Comparison of ENCODE assay signal across 11 cellular contexts in the genomic region with DNA sequence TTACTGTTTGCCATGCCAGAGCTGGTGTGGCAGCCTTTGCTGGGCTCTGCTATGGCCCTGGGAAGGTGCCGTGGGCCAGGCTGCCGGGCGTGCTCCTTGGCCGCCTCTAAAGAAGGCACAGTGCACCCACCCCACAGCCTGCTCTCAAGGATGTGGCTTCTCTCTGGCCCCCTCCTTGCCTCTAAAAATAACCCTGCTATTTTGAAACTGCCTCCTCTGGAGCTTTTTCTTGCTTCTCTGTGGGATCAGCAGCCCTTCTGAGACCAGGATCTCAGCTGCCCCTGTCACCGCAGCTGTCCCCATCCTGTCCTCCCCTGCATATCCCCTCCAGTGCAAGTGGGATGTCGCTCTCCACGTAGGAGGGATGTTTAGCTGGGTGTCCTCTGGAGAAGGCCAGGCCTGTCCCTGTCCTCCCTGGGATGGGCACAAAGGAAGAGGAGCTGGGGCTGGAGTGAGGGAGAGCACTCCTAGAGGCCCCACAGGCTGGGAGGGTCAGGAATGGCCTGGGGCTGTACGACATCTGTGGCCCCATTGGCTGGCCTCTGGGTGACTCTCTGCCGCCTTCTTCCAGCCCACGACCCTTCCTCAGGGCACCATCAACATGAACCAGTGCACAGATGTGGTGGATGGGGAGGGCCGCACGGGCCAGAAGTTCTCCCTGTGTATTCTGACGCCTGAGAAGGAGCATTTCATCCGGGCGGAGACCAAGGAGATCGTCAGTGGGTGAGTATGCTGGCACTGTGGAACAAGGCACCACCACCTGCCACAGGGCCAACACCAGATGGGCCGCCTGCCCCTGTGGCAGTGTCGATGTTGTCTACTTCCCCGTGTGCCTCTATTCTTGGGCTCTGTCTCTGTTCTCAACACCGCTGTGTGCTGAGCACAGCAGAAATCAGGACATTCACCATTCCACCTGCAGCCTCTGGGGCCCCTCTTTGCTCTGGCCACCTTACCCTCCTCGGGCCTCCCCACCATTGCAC.
A peak's percentile ranks its signal among the peaks of the same experiment; 100 is the strongest.
DNase-seq lines count a peak whose midpoint lies in the region; ATAC-seq and TF ChIP-seq lines count a peak whose summit lies in the region.
"Had no signal": no experiment of that assay in that cellular context is flagged by ENCODE, and none has a peak within 500 bp of the region (broad histone marks: within the 10 kb centered on the region; RNA-seq: fewer than 3 reads in every experiment).

No MANE protein-coding gene starts in this region.

- H3K4me3 Mint-ChIP-seq in activated T-cell treated with anti-CD3 and anti-CD28 coated beads, Interleukin-2, amount 50 U/mL, for 4 hours, result peak overlapping the region; percentile 38
- H3K4me3 Mint-ChIP-seq in T-helper 2 cell treated with Interferon-gamma antibody and Interleukin-4, amounts not matched to agents 5 μg/mL and 100 μg/mL, for 36 hours, result peak overlapping the region; percentile 32

- H3K9me3 ChIP-seq in thoracic aorta, result no peaks in the 10 kb centered on the region
- H3K9me3 ChIP-seq in WERI-Rb-1 (ENCODE audit: severe bottlenecking), result no peaks in the 10 kb centered on the region
- H3K9me3 ChIP-seq: HAP-1 had no signal

- peak overlapping the region; percentile 62 to 64 for H3K27ac ChIP-seq in thoracic aorta
- H3K27ac ChIP-seq in WERI-Rb-1, result no peak overlapping the region; the same call in 1 of the 2 replicates

- H3K4me1 ChIP-seq in thoracic aorta (ENCODE audit: control insufficient read depth in 1 of 2, low read depth in 2 of 2), result peaks cover 16 to 28% of the 10 kb centered on the region in 2 donors

- H3K27me3 ChIP-seq in thoracic aorta (replicated peaks; ENCODE audit: insufficient read depth) (no peaks in the 10 kb centered on the region), WERI-Rb-1 (ENCODE audit: insufficient read depth, low read depth, severe bottlenecking) (no peaks in the 10 kb centered on the region)

- intact Hi-C loops in left ventricle myocardium superior (cut with micrococcal nuclease), result no loop called here

- DNase-seq in activated T-cell treated with anti-CD3 and anti-CD28 coated beads, Interleukin-2, amount 50 U/mL, for 4 hours, result no peak
- DNase-seq in activated T-cell treated with anti-CD3 and anti-CD28 coated beads for 4 hours (no peak), left ventricle myocardium superior (peak; percentile 26), thoracic aorta (ENCODE audit: low spot score) (no peak), middle frontal gyrus (ENCODE audit: extremely low spot score, low spot score) (no peak), kidney glomerular epithelial cell (lab: John Stamatoyannopoulos, UW) (no peak), WERI-Rb-1 (no peak)
- no peak for DNase-seq in T-helper 2 cell treated with Interferon-gamma antibody and Interleukin-4, amounts not matched to agents 5 μg/mL and 100 μg/mL, for 36 hours (ENCODE audit: low spot score)

- peak overlapping the region; percentile 52 for H3K27ac Mint-ChIP-seq in T-helper 2 cell treated with Interferon-gamma antibody and Interleukin-4, amounts not matched to agents 5 μg/mL and 100 μg/mL, for 36 hours

- peak; percentile 31 to 44 for ATAC-seq in activated T-cell treated with anti-CD3 and anti-CD28 coated beads, Interleukin-2, amount 50 U/mL, for 4 hours
- ATAC-seq in left ventricle myocardium superior (peak; percentile 42), thoracic aorta (ENCODE audit: insufficient number of reproducible peaks, low FRiP score, low read depth) (no peak)
- ATAC-seq: left lobe of liver, sciatic nerve had no signal

- H3K27me3 Mint-ChIP-seq in activated T-cell treated with anti-CD3 and anti-CD28 coated beads, Interleukin-2, amount 50 U/mL, for 4 hours (ENCODE audit: low read depth), result no peaks in the 10 kb centered on the region
- no peaks in the 10 kb centered on the region for H3K27me3 Mint-ChIP-seq in T-helper 2 cell treated with Interferon-gamma antibody and Interleukin-4, amounts not matched to agents 5 μg/mL and 100 μg/mL, for 36 hours (ENCODE audit: low read depth)

- H3K4me1 Mint-ChIP-seq in activated T-cell treated with anti-CD3 and anti-CD28 coated beads, Interleukin-2, amount 50 U/mL, for 4 hours (ENCODE audit: low read depth), result peaks cover 56% of the 10 kb centered on the region
- H3K4me1 Mint-ChIP-seq in T-helper 2 cell treated with Interferon-gamma antibody and Interleukin-4, amounts not matched to agents 5 μg/mL and 100 μg/mL, for 36 hours (ENCODE audit: low read depth), result peaks cover 29% of the 10 kb centered on the region

- H3K36me3 ChIP-seq in thoracic aorta, result peaks cover 19% of the 10 kb centered on the region
- peaks cover 47% of the 10 kb centered on the region for H3K36me3 ChIP-seq in WERI-Rb-1

- TF ChIP-seq CTCF in thoracic aorta (IDR thresholded peaks at IDR 0.05), result no peak
- TF ChIP-seq CTCF in WERI-Rb-1 (IDR thresholded peaks at IDR 0.05; ENCODE audit: low read depth, low read length), result no peak

- H3K4me3 ChIP-seq in thoracic aorta (peak overlapping the region; percentile 23), WERI-Rb-1 (ENCODE audit: low read depth, low read length) (no peak overlapping the region)
- H3K4me3 ChIP-seq: HAP-1 had no signal

- H3K36me3 Mint-ChIP-seq in activated T-cell treated with anti-CD3 and anti-CD28 coated beads, Interleukin-2, amount 50 U/mL, for 4 hours (ENCODE audit: insufficient read depth), result peaks cover 10% of the 10 kb centered on the region
- H3K36me3 Mint-ChIP-seq in T-helper 2 cell treated with Interferon-gamma antibody and Interleukin-4, amounts not matched to agents 5 μg/mL and 100 μg/mL, for 36 hours (ENCODE audit: low read depth), result peaks cover 3% of the 10 kb centered on the region

- H3K9me3 Mint-ChIP-seq in activated T-cell treated with anti-CD3 and anti-CD28 coated beads, Interleukin-2, amount 50 U/mL, for 4 hours, result no peaks in the 10 kb centered on the region
- H3K9me3 Mint-ChIP-seq in T-helper 2 cell treated with Interferon-gamma antibody and Interleukin-4, amounts not matched to agents 5 μg/mL and 100 μg/mL, for 36 hours, result no peaks in the 10 kb centered on the region
